ENCODE assay signal across 10 cellular contexts in the genomic region with DNA sequence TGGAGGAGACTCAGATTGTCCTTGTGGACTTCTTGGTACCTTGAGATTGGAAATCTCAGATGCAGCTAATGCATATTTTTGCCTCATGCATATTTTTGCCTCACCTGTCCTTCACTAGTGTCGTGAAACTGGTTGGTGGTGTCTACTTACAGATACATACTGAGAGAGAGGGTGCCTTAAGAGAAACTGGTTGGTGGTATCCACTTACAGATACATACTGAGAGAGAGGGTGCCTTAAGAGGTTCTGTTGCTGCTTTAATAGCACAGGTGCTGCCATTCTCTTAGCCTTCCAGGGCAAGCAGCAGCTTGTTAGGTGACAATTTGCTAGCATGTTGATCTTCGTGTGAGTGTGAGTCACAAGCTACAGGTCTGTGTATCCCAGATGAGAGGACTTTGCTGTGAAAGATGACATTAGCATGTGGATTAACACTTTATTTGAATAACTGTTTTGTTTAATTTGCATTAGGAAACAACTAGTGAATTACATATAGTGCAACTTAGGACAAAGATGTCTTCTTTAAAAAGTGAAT. TPM values are rescaled to one million over a fixed set of nuclear protein-coding genes. Genes with fewer than 3 reads are reported as not detected.
DNase-seq lines count a peak whose midpoint lies in the region; ATAC-seq and TF ChIP-seq lines count a peak whose summit lies in the region.
"Had no signal": no experiment of that assay in that cellular context is flagged by ENCODE, and none has a peak within 500 bp of the region (broad histone marks: within the 10 kb centered on the region; RNA-seq: fewer than 3 reads in every experiment).

No MANE protein-coding gene starts in this region.

- DNase-seq in AG09309 (ENCODE audit: low read depth), result no peak
- no peak for DNase-seq in GM23338 (ENCODE audit: low spot score)
- DNase-seq in NT2/D1 (ENCODE audit: low read depth, low spot score), result no peak
- DNase-seq in fibroblast of mammary gland (ENCODE audit: low read depth), result no peak
- DNase-seq in GF-D8 (lab: John Stamatoyannopoulos, UW), result no peak
- no peak for DNase-seq in NCI-H2227 (lab: John Stamatoyannopoulos, UW; ENCODE audit: unreplicated experiment)
- DNase-seq in transverse colon, result no peak
- DNase-seq in T1000 (lab: John Stamatoyannopoulos, UW), result no peak
- DNase-seq: anterior cingulate cortex, MV-4-11 had no signal

- H2AFZ ChIP-seq in GM23338, result no peak overlapping the region

- intact Hi-C loops in transverse colon (cut with DNase I; ENCODE audit: low total_unique reads), result no loop called here

- H3K4me3 ChIP-seq in AG09309 (ENCODE audit: control insufficient read depth, low read depth, low read length), result peak overlapping the region; percentile 82
- peak overlapping the region; percentile 86 for H3K4me3 ChIP-seq in GM23338
- H3K4me3 ChIP-seq in NT2/D1 (ENCODE audit: insufficient read length, low read depth), result peak overlapping the region; percentile 68
- peak overlapping the region; percentile 71 for H3K4me3 ChIP-seq in fibroblast of mammary gland (ENCODE audit: control insufficient read depth, low read depth, low read length)
- H3K4me3 ChIP-seq in transverse colon, result no peak overlapping the region

- peaks cover 34% of the 10 kb centered on the region for H3K4me1 Mint-ChIP-seq in GM23338

- H3K27me3 Mint-ChIP-seq in GM23338 (ENCODE audit: insufficient read depth, low read depth, poor library complexity), result peaks cover 2% of the 10 kb centered on the region

- no peaks in the 10 kb centered on the region for H3K9me2 ChIP-seq in GM23338 (ENCODE audit: insufficient read depth)

- TF ChIP-seq CTCF in AG09309 (IDR thresholded peaks at IDR 0.05; ENCODE audit: control insufficient read depth, insufficient read depth, low read depth, low read length, missing control alignments), result no peak
- TF ChIP-seq CTCF in GM23338 (conservative IDR thresholded peaks at IDR 0.05; ENCODE audit: low read depth in 2 of 2), result no peak
- no peak for TF ChIP-seq CTCF in fibroblast of mammary gland (conservative IDR thresholded peaks at IDR 0.05; ENCODE audit: control insufficient read depth, insufficient read depth, low read depth, low read length)
- no peak for TF ChIP-seq CTCF in transverse colon (IDR thresholded peaks at IDR 0.05)

- no peaks in the 10 kb centered on the region for H3F3A ChIP-seq in GM23338 (replicated peaks; ENCODE audit: low read depth)

- H3K9ac ChIP-seq in NT2/D1 (ENCODE audit: insufficient read length, low read depth), result no peak overlapping the region

- H3K9me3 ChIP-seq in NT2/D1 (ENCODE audit: insufficient read depth, low read length), result no peaks in the 10 kb centered on the region
- no peaks in the 10 kb centered on the region for H3K9me3 ChIP-seq in transverse colon

- no peak for TF ChIP-seq EP300 in transverse colon (IDR thresholded peaks at IDR 0.05; ENCODE audit: low read depth)

- H3K27me3 ChIP-seq in GM23338 (ENCODE audit: insufficient read depth) (no peaks in the 10 kb centered on the region), NT2/D1 (ENCODE audit: insufficient read depth, insufficient read length) (no peaks in the 10 kb centered on the region), transverse colon (no peaks in the 10 kb centered on the region)

- peaks cover 21% of the 10 kb centered on the region; the same call in 1 of the 2 replicates for H3K4me1 ChIP-seq in GM23338 (ENCODE audit: insufficient read depth)
- H3K4me1 ChIP-seq in NT2/D1 (ENCODE audit: insufficient read depth, insufficient read length), result peaks cover 2% of the 10 kb centered on the region
- peaks cover 6 to 23% (median 14%) of the 10 kb centered on the region in 4 donors for H3K4me1 ChIP-seq in transverse colon

- no peaks in the 10 kb centered on the region for H3K9me3 Mint-ChIP-seq in GM23338

- H3K36me3 Mint-ChIP-seq in GM23338 (ENCODE audit: low read depth), result peaks cover 51% of the 10 kb centered on the region

- no peaks in the 10 kb centered on the region for H4K20me1 ChIP-seq in GM23338 (replicated peaks; ENCODE audit: insufficient read depth)

- H3K4me3 Mint-ChIP-seq in GM23338, result peak overlapping the region; percentile 87

- H3K36me3 ChIP-seq in GM23338 (ENCODE audit: insufficient read depth) (peaks cover 41% of the 10 kb centered on the region), NT2/D1 (ENCODE audit: insufficient read depth, insufficient read length, low read length) (peaks cover 44% of the 10 kb centered on the region), transverse colon (no peaks in the 10 kb centered on the region)

- peak overlapping the region; percentile 9; the same call in 1 of the 2 replicates for H3K27ac ChIP-seq in GM23338 (ENCODE audit: low read depth)
- no peak overlapping the region for H3K27ac ChIP-seq in transverse colon

- peak overlapping the region; percentile 89 for H3K4me2 ChIP-seq in GM23338

- ATAC-seq in GM23338, result no peak

- in situ Hi-C loops in transverse colon (cut with MboI; ENCODE audit: low pct_ligation_motif_present in 1 of 4, low pct_unique_long_range_greater_than_20kb in 1 of 4, low sequenced_read_pairs in 3 of 4), result no loop called here

- WGBS in transverse colon (ENCODE audit: low coverage in 1 of 2), 2 donors, result 37 to 44% methylated on average over 2 of the region's 2 CpGs

- no peak overlapping the region for H3K27ac Mint-ChIP-seq in GM23338

- no peak for TF ChIP-seq POLR2A in transverse colon (IDR thresholded peaks at IDR 0.05)

- peaks cover 36% of the 10 kb centered on the region for H3K79me2 ChIP-seq in GM23338 (replicated peaks; ENCODE audit: insufficient read depth)

TF ChIP-seq in GM23338, 12 proteins besides CTCF, POLR2A, EP300 and RAD21 (continues in another document):
- no peak for TF ChIP-seq EZH2 (IDR thresholded peaks at IDR 0.05; ENCODE audit: low read depth, unreplicated experiment)
- TF ChIP-seq, protein P1, sequence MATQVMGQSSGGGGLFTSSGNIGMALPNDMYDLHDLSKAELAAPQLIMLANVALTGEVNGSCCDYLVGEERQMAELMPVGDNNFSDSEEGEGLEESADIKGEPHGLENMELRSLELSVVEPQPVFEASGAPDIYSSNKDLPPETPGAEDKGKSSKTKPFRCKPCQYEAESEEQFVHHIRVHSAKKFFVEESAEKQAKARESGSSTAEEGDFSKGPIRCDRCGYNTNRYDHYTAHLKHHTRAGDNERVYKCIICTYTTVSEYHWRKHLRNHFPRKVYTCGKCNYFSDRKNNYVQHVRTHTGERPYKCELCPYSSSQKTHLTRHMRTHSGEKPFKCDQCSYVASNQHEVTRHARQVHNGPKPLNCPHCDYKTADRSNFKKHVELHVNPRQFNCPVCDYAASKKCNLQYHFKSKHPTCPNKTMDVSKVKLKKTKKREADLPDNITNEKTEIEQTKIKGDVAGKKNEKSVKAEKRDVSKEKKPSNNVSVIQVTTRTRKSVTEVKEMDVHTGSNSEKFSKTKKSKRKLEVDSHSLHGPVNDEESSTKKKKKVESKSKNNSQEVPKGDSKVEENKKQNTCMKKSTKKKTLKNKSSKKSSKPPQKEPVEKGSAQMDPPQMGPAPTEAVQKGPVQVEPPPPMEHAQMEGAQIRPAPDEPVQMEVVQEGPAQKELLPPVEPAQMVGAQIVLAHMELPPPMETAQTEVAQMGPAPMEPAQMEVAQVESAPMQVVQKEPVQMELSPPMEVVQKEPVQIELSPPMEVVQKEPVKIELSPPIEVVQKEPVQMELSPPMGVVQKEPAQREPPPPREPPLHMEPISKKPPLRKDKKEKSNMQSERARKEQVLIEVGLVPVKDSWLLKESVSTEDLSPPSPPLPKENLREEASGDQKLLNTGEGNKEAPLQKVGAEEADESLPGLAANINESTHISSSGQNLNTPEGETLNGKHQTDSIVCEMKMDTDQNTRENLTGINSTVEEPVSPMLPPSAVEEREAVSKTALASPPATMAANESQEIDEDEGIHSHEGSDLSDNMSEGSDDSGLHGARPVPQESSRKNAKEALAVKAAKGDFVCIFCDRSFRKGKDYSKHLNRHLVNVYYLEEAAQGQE (IDR thresholded peaks at IDR 0.05; ENCODE audit: unreplicated experiment), result no peak

RNA-seq across cellular contexts. Expression of a gene that starts 1.4 kb away (rescaled TPM):
- 229 and 394 TPM in 2 replicates for total RNA-seq in GM23338 (2014; rRNA removed; shearing (Covaris generic))
- polyA plus RNA-seq in GM23338 (2016; fragmentation: Nextera tagmentation; extraction: Ambion mirVana), result 579 and 620 TPM in 2 replicates
- 10 to 100 TPM in 3 of 4 donors, 1 to 10 TPM in 1; 6.4 to 41.1 (median 15.2) TPM for total RNA-seq in transverse colon

RNA-seq across cellular contexts. Expression of a gene that starts 4.2 kb away (rescaled TPM):
- total RNA-seq in GM23338 (2014; rRNA removed; shearing (Covaris generic)), result 27.0 and 33.2 TPM in 2 replicates
- polyA plus RNA-seq in GM23338 (2016; fragmentation: Nextera tagmentation; extraction: Ambion mirVana), result 31.1 and 47.5 TPM in 2 replicates
- total RNA-seq in transverse colon, result 10 to 100 TPM; 10.5 to 69.2 (median 52.5) TPM

RNA-seq across cellular contexts. Expression of a gene that starts 23.2 kb away (rescaled TPM):
- 6.9 and 7.4 TPM in 2 replicates for total RNA-seq in GM23338 (2014; rRNA removed; shearing (Covaris generic))
- 3.3 and 4.6 TPM in 2 replicates for polyA plus RNA-seq in GM23338 (2016; fragmentation: Nextera tagmentation; extraction: Ambion mirVana)
- 1 to 10 TPM in 3 of 4 donors, under 1 TPM in 1; 0.37 to 7.8 (median 2.5) TPM for total RNA-seq in transverse colon

RNA-seq across cellular contexts. Expression of a gene that starts 52.7 kb away (rescaled TPM):
- 0.27 and 0.56 TPM in 2 replicates for total RNA-seq in GM23338 (2014; rRNA removed; shearing (Covaris generic))
- 0.61 and 0.92 TPM in 2 replicates for polyA plus RNA-seq in GM23338 (2016; fragmentation: Nextera tagmentation; extraction: Ambion mirVana)
- total RNA-seq in transverse colon, result 1 to 10 TPM in 1 of 4 donors, under 1 TPM in 2, not detected in 1; 0.41 to 2.2 (median 0.79) TPM

Comparison
In these comparisons a context has a peak if more than half of its experiments do, and no peak if none do; other contexts are left out.
1. H3K4me3 ChIP-seq: peak in AG09309 (single experiment), GM23338 (single experiment), NT2/D1 (single experiment) and fibroblast of mammary gland (single experiment); none in transverse colon (0 of 4).